18 cellular contexts compared by ENCODE assay signal in genomic region chr12:109192358-109192757, GRCh38.
DNase-seq lines count a peak whose midpoint lies in the region; ATAC-seq and TF ChIP-seq lines count a peak whose summit lies in the region.
"Had no signal": no experiment of that assay in that cellular context is flagged by ENCODE, and none has a peak within 500 bp of the region (broad histone marks: within the 10 kb centered on the region; RNA-seq: fewer than 3 reads in every experiment).

No MANE protein-coding gene starts in this region.

- CTCF ChIA-PET in AG04450 (lab: Charles Lee) = no interaction called here

- POLR2A ChIA-PET in AG04450 (lab: Yijun Ruan, JAX) = no interaction called here

- no peak overlapping the region for H3K27ac ChIP-seq in AG04450 (ENCODE audit: low read depth, low read length)
- H3K27ac ChIP-seq: ovary, SK-N-MC had no signal

- DNase-seq in AG04450 (ENCODE audit: low read depth, low spot score) (peak; percentile 15), HS-27A (ENCODE audit: low read depth) (peak; percentile 58), astrocyte of the hippocampus (ENCODE audit: low read depth, low spot score) (peak; percentile 58), iris pigment epithelial cell (ENCODE audit: low read depth) (peak; percentile 35), retina (no peak)
- no peak for DNase-seq in stimulated activated naive CD4-positive, alpha-beta T cell treated with Interleukin-2 at 50 U/mL for 16 hours (lab: John Stamatoyannopoulos, UW)
- no peak for DNase-seq in activated effector memory CD4-positive, alpha-beta T cell treated with anti-CD3 and anti-CD28 coated beads, Interleukin-2, amount 50 U/mL, for 16 hours
- DNase-seq: activated T-cell treated with anti-CD3 and anti-CD28 coated beads, Interleukin-2, amount 50 U/mL, for 1 hour; amniotic stem cell; hypothalamus; NCI-H1105; NCI-H526 treated with DMSO at 0.1 percent for 48 hours; ovary; stimulated activated CD4-positive, alpha-beta T cell treated with anti-CD3 and anti-CD28 coated beads, Interleukin-1b, Interleukin-23, amount 100 ng/mL, for 48 hours had no signal

- peaks cover 3% of the 10 kb centered on the region; the same call in 1 of the 2 replicates for H3K9me3 ChIP-seq in AG04450 (ENCODE audit: control insufficient read depth, insufficient read depth, low read length)
- H3K9me3 ChIP-seq: ovary had no signal

- no peak for ATAC-seq in HG02840 (IDR thresholded peaks at IDR 0.05; ENCODE audit: low FRiP score, unreplicated experiment)
- ATAC-seq: activated CD4-positive, CD25-positive, alpha-beta regulatory T cell treated with anti-CD3 and anti-CD28 coated beads, Interleukin-2, amount 50 U/mL, for 24 hours; stimulated activated effector memory CD8-positive, alpha-beta T cell treated with anti-CD3 and anti-CD28 coated beads, Interleukin-12 subunit alpha, Interleukin-12 subunit beta, amount 100 ng/mL, for 72 hours had no signal

- no peak overlapping the region for H3K4me3 ChIP-seq in AG04450 (ENCODE audit: low read depth, low read length)
- H3K4me3 ChIP-seq: ovary, SK-N-MC had no signal

- H3K27me3 ChIP-seq in AG04450 (ENCODE audit: control insufficient read depth, insufficient read depth, low read length) = no peaks in the 10 kb centered on the region
- H3K27me3 ChIP-seq: ovary had no signal

- no peak for TF ChIP-seq CTCF in AG04450 (IDR thresholded peaks at IDR 0.05; ENCODE audit: low read depth, low read length)

Comparison
In these comparisons a context has a peak if more than half of its experiments do, and no peak if none do; other contexts are left out.
1. DNase-seq: peak in AG04450 (single experiment), HS-27A (single experiment), astrocyte of the hippocampus (single experiment) and iris pigment epithelial cell (single experiment); none in stimulated activated naive CD4-positive, alpha-beta T cell treated with Interleukin-2 at 50 U/mL for 16 hours (single experiment), retina (single experiment) and activated effector memory CD4-positive, alpha-beta T cell treated with anti-CD3 and anti-CD28 coated beads, Interleukin-2, amount 50 U/mL, for 16 hours (single experiment).